ENCODE assay signal across 14 cellular contexts in the genomic region with DNA sequence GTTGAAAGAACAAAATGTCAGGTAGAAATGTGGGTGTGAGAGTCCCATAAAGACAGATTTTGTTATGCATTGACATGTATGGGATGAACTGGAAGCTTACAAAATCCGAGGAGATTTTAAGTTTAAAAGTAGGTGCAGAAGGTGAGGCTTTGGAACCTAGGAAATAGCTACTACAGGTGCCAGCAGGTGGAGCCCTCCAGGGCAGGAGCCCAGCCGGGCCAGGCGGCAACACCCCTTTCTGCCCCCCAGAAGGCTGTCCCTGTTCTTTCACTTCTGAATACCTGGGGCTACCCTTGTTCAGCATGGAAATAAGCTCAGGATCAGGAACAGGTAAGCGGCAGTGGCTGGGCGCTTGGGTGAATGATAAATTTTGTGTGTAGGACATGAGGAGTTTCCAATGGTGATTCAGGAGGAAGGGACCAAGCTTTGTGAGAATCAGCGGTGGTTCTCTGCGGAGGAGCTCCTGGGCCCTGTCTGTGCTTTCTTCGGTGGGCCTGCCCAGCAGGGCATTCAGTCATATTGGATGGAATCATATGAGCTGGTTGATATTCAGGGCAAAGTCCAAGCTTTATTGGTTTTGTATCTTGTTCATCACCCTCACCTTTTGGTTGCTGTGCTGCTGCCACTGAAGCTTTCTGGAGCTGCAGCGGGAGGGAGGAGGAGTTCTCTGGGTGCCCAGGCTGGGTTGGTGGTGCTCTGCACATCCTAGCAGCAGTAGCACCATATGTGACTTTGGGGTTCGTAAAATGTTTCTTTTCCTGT. TPM values are rescaled to one million over a fixed set of nuclear protein-coding genes. Genes with fewer than 3 reads are reported as not detected.
A peak's percentile ranks its signal among the peaks of the same experiment; 100 is the strongest.
DNase-seq lines count a peak whose midpoint lies in the region; ATAC-seq and TF ChIP-seq lines count a peak whose summit lies in the region.
"Had no signal": no experiment of that assay in that cellular context is flagged by ENCODE, and none has a peak within 500 bp of the region (broad histone marks: within the 10 kb centered on the region; RNA-seq: fewer than 3 reads in every experiment).

No MANE protein-coding gene starts in this region.

- H3K4me1 ChIP-seq in iPS DF 6.9 (ENCODE audit: control insufficient read depth, insufficient read depth, low read length), result no peaks in the 10 kb centered on the region
- H3K4me1 ChIP-seq in CD8-positive, alpha-beta T cell (ENCODE audit: insufficient read depth, low read length), result no peaks in the 10 kb centered on the region
- H3K4me1 ChIP-seq: BLaER1 had no signal

- CTCF ChIA-PET in RWPE1 (lab: Yijun Ruan, JAX), result interaction anchor here (0.5 to 2.7 kb wide), 14 partner anchors 9 to 315 kb away, joined by 3 to 13 read pairs (median 4); a partner anchor contains a TSS
- CTCF ChIA-PET in CD8-positive, alpha-beta T cell (lab: Charles Lee), result interaction anchor here (0.8 to 2.4 kb wide), 3 partner anchors 9 to 15 kb away, joined by 3 to 13 read pairs (median 3); a partner anchor contains a TSS

- ATAC-seq in stimulated activated naive CD8-positive, alpha-beta T cell treated with anti-CD3 and anti-CD28 coated beads, Interleukin-15, Interleukin-2, amounts not matched to agents 100 U/mL and 50 U/mL, for 24 hours, result no peak
- no peak for ATAC-seq in stimulated activated naive CD8-positive, alpha-beta T cell treated with anti-CD3 and anti-CD28 coated beads, Interleukin-15, amount 100 ng/mL, for 72 hours
- no peak for ATAC-seq in CD8-positive, alpha-beta T cell
- ATAC-seq: naive thymus-derived CD4-positive, alpha-beta T cell had no signal

- no peak overlapping the region for H3K27ac Mint-ChIP-seq in stimulated activated naive CD8-positive, alpha-beta T cell treated with anti-CD3 and anti-CD28 coated beads, Interleukin-15, amount 100 ng/mL, for 72 hours
- no peak overlapping the region for H3K27ac Mint-ChIP-seq in CD8-positive, alpha-beta T cell

- no peaks in the 10 kb centered on the region for H3K36me3 ChIP-seq in iPS DF 6.9 (ENCODE audit: control insufficient read depth, insufficient read depth, low read length)
- H3K36me3 ChIP-seq in CD8-positive, alpha-beta T cell (ENCODE audit: insufficient read depth, low read length), result peaks cover 4% of the 10 kb centered on the region

- peaks cover 41% of the 10 kb centered on the region for H3K4me1 Mint-ChIP-seq in stimulated activated naive CD8-positive, alpha-beta T cell treated with anti-CD3 and anti-CD28 coated beads, Interleukin-15, amount 100 ng/mL, for 72 hours
- no peaks in the 10 kb centered on the region for H3K4me1 Mint-ChIP-seq in CD8-positive, alpha-beta T cell (ENCODE audit: low read depth)

- WGBS in iPS DF 6.9 (ENCODE audit: insufficient coverage, insufficient read length), result no CpG with 5 or more reads among the region's 10 CpGs

- H3K9me3 ChIP-seq in iPS DF 6.9 (ENCODE audit: control insufficient read depth, insufficient read depth, low read length), result no peaks in the 10 kb centered on the region
- H3K9me3 ChIP-seq in CD8-positive, alpha-beta T cell (ENCODE audit: low read length), result no peaks in the 10 kb centered on the region
- H3K9me3 ChIP-seq: BLaER1, MG63, stomach had no signal

- POLR2A ChIA-PET in RWPE1 (lab: Yijun Ruan, JAX; ENCODE audit: low non-redundant PET), result no interaction called here
- POLR2A ChIA-PET in CD8-positive, alpha-beta T cell (lab: Charles Lee), result no interaction called here

- H3K4me3 ChIP-seq in iPS DF 6.9 (ENCODE audit: low read length), result no peak overlapping the region
- H3K4me3 ChIP-seq in CD8-positive, alpha-beta T cell (ENCODE audit: low read depth, low read length), result no peak overlapping the region
- H3K4me3 ChIP-seq: BLaER1, MG63, stomach had no signal

- DNase-seq in stimulated activated naive CD8-positive, alpha-beta T cell treated with anti-CD3 and anti-CD28 coated beads, Interleukin-15, Interleukin-2, amounts not matched to agents 100 U/mL and 50 U/mL, for 24 hours, result peak; percentile 13
- no peak for DNase-seq in stimulated activated naive CD8-positive, alpha-beta T cell treated with anti-CD3 and anti-CD28 coated beads, Interleukin-15, amount 100 ng/mL, for 72 hours
- DNase-seq in RWPE1 (ENCODE audit: low spot score) (peak; percentile 31), iPS DF 6.9 (ENCODE audit: low read depth, low spot score) (peak; percentile 2), NCI-H524 (lab: John Stamatoyannopoulos, UW) (no peak), ecto neural progenitor cell (ENCODE audit: low spot score) (no peak), medulla oblongata (ENCODE audit: extremely low spot score) (no peak)
- no peak for DNase-seq in CD8-positive, alpha-beta T cell
- DNase-seq: activated gamma-delta T cell treated with Interleukin-2 at 50 U/mL for 16 hours; hypothalamus; MG63; naive thymus-derived CD4-positive, alpha-beta T cell; stomach had no signal

- H3K4me3 Mint-ChIP-seq in stimulated activated naive CD8-positive, alpha-beta T cell treated with anti-CD3 and anti-CD28 coated beads, Interleukin-15, amount 100 ng/mL, for 72 hours, result no peak overlapping the region
- no peak overlapping the region for H3K4me3 Mint-ChIP-seq in CD8-positive, alpha-beta T cell
- H3K4me3 Mint-ChIP-seq: naive thymus-derived CD4-positive, alpha-beta T cell had no signal

- H3K9me3 Mint-ChIP-seq in stimulated activated naive CD8-positive, alpha-beta T cell treated with anti-CD3 and anti-CD28 coated beads, Interleukin-15, amount 100 ng/mL, for 72 hours, result no peaks in the 10 kb centered on the region
- no peaks in the 10 kb centered on the region for H3K9me3 Mint-ChIP-seq in CD8-positive, alpha-beta T cell
- H3K9me3 Mint-ChIP-seq: naive thymus-derived CD4-positive, alpha-beta T cell had no signal

- no peaks in the 10 kb centered on the region for H3K27me3 Mint-ChIP-seq in stimulated activated naive CD8-positive, alpha-beta T cell treated with anti-CD3 and anti-CD28 coated beads, Interleukin-15, amount 100 ng/mL, for 72 hours
- no peaks in the 10 kb centered on the region for H3K27me3 Mint-ChIP-seq in CD8-positive, alpha-beta T cell (ENCODE audit: low read depth)
- H3K27me3 Mint-ChIP-seq: naive thymus-derived CD4-positive, alpha-beta T cell had no signal

- peaks cover 52% of the 10 kb centered on the region for H3K36me3 Mint-ChIP-seq in CD8-positive, alpha-beta T cell

- intact Hi-C loops in CD8-positive, alpha-beta T cell (cut with DNase I, micrococcal nuclease), result loop anchor here in 1 of 2 experiments (5.0 kb wide), 1 partner anchor 275 kb away; no protein-coding TSS in a partner anchor

- H3K27ac ChIP-seq in RWPE1, result no peak overlapping the region
- no peak overlapping the region for H3K27ac ChIP-seq in iPS DF 6.9 (ENCODE audit: low read length)
- no peak overlapping the region for H3K27ac ChIP-seq in CD8-positive, alpha-beta T cell (ENCODE audit: low read depth, low read length)
- H3K27ac ChIP-seq: BLaER1, stomach had no signal

- H3K27me3 ChIP-seq in iPS DF 6.9 (ENCODE audit: control insufficient read depth, insufficient read depth, low read length), result no peaks in the 10 kb centered on the region
- no peaks in the 10 kb centered on the region for H3K27me3 ChIP-seq in CD8-positive, alpha-beta T cell (ENCODE audit: insufficient read depth, low read length)
- H3K27me3 ChIP-seq: BLaER1, MG63, stomach had no signal

- TF ChIP-seq CTCF in RWPE1 (conservative IDR thresholded peaks at IDR 0.05; ENCODE audit: low read depth), result peak; percentile 64
- no peak for TF ChIP-seq CTCF in CD8-positive, alpha-beta T cell (IDR thresholded peaks at IDR 0.05)

RNA-seq across cellular contexts. Expression of a gene that starts 12.3 kb away (rescaled TPM):
- total RNA-seq in CD8-positive, alpha-beta T cell, result 1 to 10 TPM; 4.2 to 4.4 TPM

RNA-seq across cellular contexts. Expression of a gene that starts 43.1 kb away (rescaled TPM):
- total RNA-seq in CD8-positive, alpha-beta T cell, result 10 to 100 TPM; 19.8 to 21.0 TPM

RNA-seq across cellular contexts. Expression of a gene that starts 50.5 kb away (rescaled TPM):
- total RNA-seq in CD8-positive, alpha-beta T cell, result under 1 TPM in 1 of 2 experiments, not detected in 1; 0.39 TPM
- total RNA-seq: stomach had no signal

Comparison
In these comparisons a context has a peak if more than half of its experiments do, and no peak if none do; other contexts are left out.
1. DNase-seq: peak in stimulated activated naive CD8-positive, alpha-beta T cell treated with anti-CD3 and anti-CD28 coated beads, Interleukin-15, Interleukin-2, amounts not matched to agents 100 U/mL and 50 U/mL, for 24 hours (single experiment), RWPE1 (single experiment) and iPS DF 6.9 (single experiment); none in stimulated activated naive CD8-positive, alpha-beta T cell treated with anti-CD3 and anti-CD28 coated beads, Interleukin-15, amount 100 ng/mL, for 72 hours (0 of 2), CD8-positive, alpha-beta T cell (0 of 7), NCI-H524 (0 of 2), ecto neural progenitor cell (single experiment) and medulla oblongata (single experiment).